In the genomic region with DNA sequence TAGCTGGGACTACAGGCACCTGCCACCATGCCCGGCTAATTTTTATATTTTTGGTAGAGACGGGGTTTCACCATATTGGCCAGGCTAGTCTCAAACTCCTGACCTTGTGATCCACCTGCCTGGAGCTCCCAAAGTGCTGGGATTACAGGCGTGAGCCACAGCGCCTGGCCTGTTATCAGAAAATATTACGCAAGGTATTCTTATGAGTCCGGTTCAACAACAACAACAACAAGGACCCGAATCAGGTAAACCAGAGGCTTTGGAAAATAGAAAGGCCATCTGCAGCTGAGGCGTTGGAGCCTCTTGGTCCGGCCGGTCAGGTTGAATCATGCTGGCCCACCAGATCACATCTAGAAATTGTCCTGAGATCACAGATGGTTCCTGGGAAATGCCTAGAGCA, we compare ENCODE assay signal across 1 cellular context. TPM values are rescaled to one million over a fixed set of nuclear protein-coding genes. Genes with fewer than 3 reads are reported as not detected.
"Had no signal": no experiment of that assay in that cellular context is flagged by ENCODE, and none has a peak within 500 bp of the region (broad histone marks: within the 10 kb centered on the region; RNA-seq: fewer than 3 reads in every experiment).

No MANE protein-coding gene starts in this region.

RNA-seq across cellular contexts. Expression of gene TMEM217, which starts 49.5 kb away (rescaled TPM):
- polyA plus RNA-seq: IgD-negative memory B cell had no signal
